36 cellular contexts compared by ENCODE assay signal in genomic region chr1:88407248-88407647, GRCh38.
"Had no signal": no experiment of that assay in that cellular context is flagged by ENCODE, and none has a peak within 500 bp of the region (broad histone marks: within the 10 kb centered on the region; RNA-seq: fewer than 3 reads in every experiment).

No MANE protein-coding gene starts in this region.

- H3K36me3 ChIP-seq: MG63 had no signal

- DNase-seq: Karpas-422, Kasumi-1, MG63, MM.1S, MV-4-11, NCI-H1048, NCI-H1092, NCI-H1092 treated with DMSO at 0.1 percent for 48 hours, NCI-H1105, NCI-H1105 treated with DMSO at 0.1 percent for 48 hours, NCI-H1417, NCI-H1417 treated with DMSO at 0.1 percent for 48 hours, NCI-H1436, NCI-H1436 treated with DMSO at 0.1 percent for 48 hours, NCI-H146, NCI-H1694, NCI-H1694 treated with DMSO at 0.1 percent for 48 hours, NCI-H187, NCI-H187 treated with DMSO at 0.1 percent for 48 hours, NCI-H1930, NCI-H2029, NCI-H2029 treated with DMSO at 0.1 percent for 48 hours, NCI-H2081, NCI-H2081 treated with DMSO at 0.1 percent for 48 hours, NCI-H2107, NCI-H2171, NCI-H2171 treated with DMSO at 0.1 percent for 48 hours, NCI-H2227 treated with DMSO at 0.1 percent for 48 hours, NCI-H226, NCI-H345, NCI-H446, NCI-H446 treated with DMSO at 0.1 percent for 48 hours, NCI-H510A, NCI-H510A treated with DMSO at 0.1 percent for 48 hours, NCI-H524, NCI-H524 treated with DMSO at 0.1 percent for 48 hours had no signal

- H3K27me3 ChIP-seq: MG63 had no signal

- H3K4me3 ChIP-seq: MG63 had no signal
